1 cellular context compared by ENCODE assay signal in the genomic region with DNA sequence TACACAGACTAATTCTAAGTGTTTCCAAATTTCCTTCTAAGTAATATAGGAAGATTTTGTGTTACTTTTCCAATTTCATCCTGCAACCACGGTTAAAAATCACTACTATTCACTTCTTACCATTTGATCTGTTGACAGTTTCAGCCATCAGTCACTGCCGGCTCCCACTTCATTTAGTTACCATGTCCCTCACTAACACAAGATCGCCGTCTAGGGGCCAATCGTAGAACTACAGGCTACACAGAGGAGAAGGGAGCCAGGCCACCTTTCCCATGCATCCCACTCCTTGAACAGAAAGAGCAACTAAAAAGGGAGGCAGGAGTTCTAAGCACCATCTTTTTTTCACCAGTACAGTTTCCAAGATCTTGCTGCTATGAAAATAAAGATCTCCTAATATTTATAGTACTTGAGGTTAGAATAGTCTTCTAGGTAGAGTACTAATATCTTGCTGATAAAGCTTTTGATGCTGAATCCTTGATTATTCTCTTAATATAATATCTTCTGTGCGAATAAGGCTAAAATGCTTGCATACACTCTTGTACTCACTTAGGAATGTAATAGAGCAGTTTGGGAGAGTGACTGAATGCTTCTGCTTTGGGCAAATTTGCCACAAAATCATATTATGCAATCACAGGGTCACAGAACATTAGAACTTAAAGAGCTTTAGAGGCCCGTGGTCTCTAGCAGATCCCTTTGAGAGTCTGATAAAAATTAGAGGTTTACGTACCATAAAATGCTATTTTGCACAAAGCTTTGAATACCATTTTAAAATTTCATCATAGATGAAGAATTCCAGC.
TF ChIP-seq lines count a peak whose summit lies in the region.

No MANE protein-coding gene starts in this region.

TF ChIP-seq in endothelial cell of umbilical vein, 7 proteins besides CTCF, POLR2A, EP300 and RAD21 (continued from another document):
- TF ChIP-seq GATA2 (IDR thresholded peaks at IDR 0.05; ENCODE audit: insufficient read depth, insufficient read length, low read depth, low read length) (no peak), EZH2 (IDR thresholded peaks at IDR 0.05; ENCODE audit: borderline replicate concordance, low read depth, low read length, severe bottlenecking) (no peak), JUN (IDR thresholded peaks at IDR 0.05; ENCODE audit: borderline replicate concordance, insufficient read depth, insufficient read length, low read depth) (no peak), MYC (IDR thresholded peaks at IDR 0.05; ENCODE audit: low read depth, low read length) (no peak)
